ENCODE assay signal across 13 cellular contexts in genomic region chr14:100641274-100641860, GRCh38. TPM values are rescaled to one million over a fixed set of nuclear protein-coding genes. Genes with fewer than 3 reads are reported as not detected.
DNase-seq lines count a peak whose midpoint lies in the region; ATAC-seq and TF ChIP-seq lines count a peak whose summit lies in the region.
"Had no signal": no experiment of that assay in that cellular context is flagged by ENCODE, and none has a peak within 500 bp of the region (broad histone marks: within the 10 kb centered on the region; RNA-seq: fewer than 3 reads in every experiment).

No MANE protein-coding gene starts in this region.

- no peak for DNase-seq in activated CD4-positive, alpha-beta memory T cell treated with anti-CD3 and anti-CD28 coated beads, Interleukin-2, amount 10 ng/mL, durations not matched to agents 7 days and 5 days
- DNase-seq in activated CD4-positive, alpha-beta memory T cell treated with anti-CD3 and anti-CD28 coated beads for 36 hours: no peak
- DNase-seq in NCI-H69 (lab: John Stamatoyannopoulos, UW) (peak; percentile 51), osteocyte (ENCODE audit: extremely low spot score, unreplicated experiment) (no peak), NCI-H526 (lab: John Stamatoyannopoulos, UW) (no peak), COR-L47 (lab: John Stamatoyannopoulos, UW) (no peak)
- DNase-seq in effector memory CD8-positive, alpha-beta T cell: no peak
- DNase-seq: activated CD4-positive, alpha-beta T cell treated with anti-CD3 and anti-CD28 coated beads, Interleukin-2, amount 50 U/mL, for 1 hour; activated T-cell treated with anti-CD3 and anti-CD28 coated beads, Interleukin-2, amount 50 U/mL, for 48 hours; Calu3; effector CD8-positive, alpha-beta T cell; NCI-H187 treated with DMSO at 0.1 percent for 48 hours had no signal

- POLR2A ChIA-PET in activated CD4-positive, alpha-beta memory T cell treated with anti-CD3 and anti-CD28 coated beads, Interleukin-2, amount 10 ng/mL, durations not matched to agents 7 days and 5 days (lab: Charles Lee): interaction anchor here (0.7 kb wide), 1 partner anchor 11 kb away, joined by 3 read pairs; no protein-coding TSS in a partner anchor
- POLR2A ChIA-PET in activated CD4-positive, alpha-beta memory T cell treated with anti-CD3 and anti-CD28 coated beads for 36 hours (lab: Charles Lee): no interaction called here

- intact Hi-C loops in activated CD4-positive, alpha-beta memory T cell treated with anti-CD3 and anti-CD28 coated beads for 36 hours (cut with micrococcal nuclease): loop anchor here (2.0 to 10.0 kb wide), 3 partner anchors 265 to 983 kb away; partner anchors contain the start of genes SLC25A29 and WDR25

- CTCF ChIA-PET in activated CD4-positive, alpha-beta memory T cell treated with anti-CD3 and anti-CD28 coated beads, Interleukin-2, amount 10 ng/mL, durations not matched to agents 7 days and 5 days (lab: Charles Lee): interaction anchor here (1.3 to 2.1 kb wide), 2 partner anchors 12 to 256 kb away, joined by 8 to 10 read pairs; no protein-coding TSS in a partner anchor
- CTCF ChIA-PET in activated CD4-positive, alpha-beta memory T cell treated with anti-CD3 and anti-CD28 coated beads for 36 hours (lab: Charles Lee): interaction anchor here (1.3 to 1.7 kb wide), 2 partner anchors 256 to 264 kb away, joined by 3 to 4 read pairs; no protein-coding TSS in a partner anchor

- peaks cover 72% of the 10 kb centered on the region for H3K4me1 Mint-ChIP-seq in activated CD4-positive, alpha-beta memory T cell treated with anti-CD3 and anti-CD28 coated beads, Interleukin-2, amount 10 ng/mL, durations not matched to agents 7 days and 5 days
- H3K4me1 Mint-ChIP-seq in activated CD4-positive, alpha-beta memory T cell treated with anti-CD3 and anti-CD28 coated beads for 36 hours (ENCODE audit: low read depth): peaks cover 61% of the 10 kb centered on the region
- H3K4me1 Mint-ChIP-seq in effector memory CD8-positive, alpha-beta T cell (ENCODE audit: low read depth in 2 of 2): peaks cover 66 to 73% of the 10 kb centered on the region in 2 donors
- peaks cover 28% of the 10 kb centered on the region for H3K4me1 Mint-ChIP-seq in osteocyte (ENCODE audit: unreplicated experiment)

- H3K27ac Mint-ChIP-seq in activated CD4-positive, alpha-beta memory T cell treated with anti-CD3 and anti-CD28 coated beads, Interleukin-2, amount 10 ng/mL, durations not matched to agents 7 days and 5 days: peak overlapping the region; percentile 24
- H3K27ac Mint-ChIP-seq in activated CD4-positive, alpha-beta memory T cell treated with anti-CD3 and anti-CD28 coated beads for 36 hours: no peak overlapping the region
- H3K27ac Mint-ChIP-seq in effector memory CD8-positive, alpha-beta T cell: peak overlapping the region; percentile 46 to 95
- H3K27ac Mint-ChIP-seq in osteocyte (ENCODE audit: unreplicated experiment): no peak overlapping the region

- H3K27me3 Mint-ChIP-seq in activated CD4-positive, alpha-beta memory T cell treated with anti-CD3 and anti-CD28 coated beads, Interleukin-2, amount 10 ng/mL, durations not matched to agents 7 days and 5 days: peaks cover 5% of the 10 kb centered on the region
- peaks cover 2% of the 10 kb centered on the region for H3K27me3 Mint-ChIP-seq in activated CD4-positive, alpha-beta memory T cell treated with anti-CD3 and anti-CD28 coated beads for 36 hours
- H3K27me3 Mint-ChIP-seq in effector memory CD8-positive, alpha-beta T cell: peaks cover 7 to 16% of the 10 kb centered on the region in 2 donors
- H3K27me3 Mint-ChIP-seq in osteocyte (ENCODE audit: unreplicated experiment): no peaks in the 10 kb centered on the region

- H3K36me3 Mint-ChIP-seq in activated CD4-positive, alpha-beta memory T cell treated with anti-CD3 and anti-CD28 coated beads, Interleukin-2, amount 10 ng/mL, durations not matched to agents 7 days and 5 days (ENCODE audit: low read depth): no peaks in the 10 kb centered on the region
- no peaks in the 10 kb centered on the region for H3K36me3 Mint-ChIP-seq in activated CD4-positive, alpha-beta memory T cell treated with anti-CD3 and anti-CD28 coated beads for 36 hours
- peaks cover 16% of the 10 kb centered on the region for H3K36me3 Mint-ChIP-seq in effector memory CD8-positive, alpha-beta T cell (ENCODE audit: insufficient read depth)
- H3K36me3 Mint-ChIP-seq in osteocyte (ENCODE audit: unreplicated experiment): no peaks in the 10 kb centered on the region

- ATAC-seq in effector memory CD8-positive, alpha-beta T cell (replicated peaks): no peak
- ATAC-seq in HG02763 (IDR thresholded peaks at IDR 0.05; ENCODE audit: unreplicated experiment): no peak

- no peak overlapping the region for H3K4me3 Mint-ChIP-seq in activated CD4-positive, alpha-beta memory T cell treated with anti-CD3 and anti-CD28 coated beads, Interleukin-2, amount 10 ng/mL, durations not matched to agents 7 days and 5 days
- H3K4me3 Mint-ChIP-seq in activated CD4-positive, alpha-beta memory T cell treated with anti-CD3 and anti-CD28 coated beads for 36 hours: no peak overlapping the region
- peak overlapping the region; percentile 48 to 85 for H3K4me3 Mint-ChIP-seq in effector memory CD8-positive, alpha-beta T cell
- no peak overlapping the region for H3K4me3 Mint-ChIP-seq in osteocyte (ENCODE audit: unreplicated experiment)

- peak; percentile 14 for TF ChIP-seq CTCF in osteocyte (IDR thresholded peaks at IDR 0.05)

- H3K9me3 Mint-ChIP-seq in activated CD4-positive, alpha-beta memory T cell treated with anti-CD3 and anti-CD28 coated beads, Interleukin-2, amount 10 ng/mL, durations not matched to agents 7 days and 5 days: peaks cover 4% of the 10 kb centered on the region
- H3K9me3 Mint-ChIP-seq in activated CD4-positive, alpha-beta memory T cell treated with anti-CD3 and anti-CD28 coated beads for 36 hours: peaks cover 3% of the 10 kb centered on the region
- no peaks in the 10 kb centered on the region for H3K9me3 Mint-ChIP-seq in effector memory CD8-positive, alpha-beta T cell
- H3K9me3 Mint-ChIP-seq in osteocyte (ENCODE audit: unreplicated experiment): no peaks in the 10 kb centered on the region

RNA-seq across cellular contexts. Expression of gene BEGAIN, which starts 54.1 kb away (rescaled TPM):
- total RNA-seq in activated CD4-positive, alpha-beta memory T cell treated with anti-CD3 and anti-CD28 coated beads, Interleukin-2, amount 10 ng/mL, durations not matched to agents 7 days and 5 days: 1 to 10 TPM; 2.7 to 3.1 TPM
- 1 to 10 TPM; 3.3 to 3.4 TPM for total RNA-seq in activated CD4-positive, alpha-beta memory T cell treated with anti-CD3 and anti-CD28 coated beads for 36 hours
- total RNA-seq in osteocyte: 7.0 and 8.5 TPM in 2 replicates

Comparison
In these comparisons a context has a peak if more than half of its experiments do, and no peak if none do; other contexts are left out.
1. H3K27ac Mint-ChIP-seq: peak in activated CD4-positive, alpha-beta memory T cell treated with anti-CD3 and anti-CD28 coated beads, Interleukin-2, amount 10 ng/mL, durations not matched to agents 7 days and 5 days (single experiment) and effector memory CD8-positive, alpha-beta T cell (2 of 2); none in activated CD4-positive, alpha-beta memory T cell treated with anti-CD3 and anti-CD28 coated beads for 36 hours (single experiment) and osteocyte (single experiment).
2. H3K4me3 Mint-ChIP-seq: peak in effector memory CD8-positive, alpha-beta T cell (2 of 2); none in activated CD4-positive, alpha-beta memory T cell treated with anti-CD3 and anti-CD28 coated beads, Interleukin-2, amount 10 ng/mL, durations not matched to agents 7 days and 5 days (single experiment), activated CD4-positive, alpha-beta memory T cell treated with anti-CD3 and anti-CD28 coated beads for 36 hours (single experiment) and osteocyte (single experiment).